15 cellular contexts compared by ENCODE assay signal in genomic region chr3:96266395-96267187, GRCh38.
DNase-seq lines count a peak whose midpoint lies in the region; ATAC-seq and TF ChIP-seq lines count a peak whose summit lies in the region.
"Had no signal": no experiment of that assay in that cellular context is flagged by ENCODE, and none has a peak within 500 bp of the region (broad histone marks: within the 10 kb centered on the region; RNA-seq: fewer than 3 reads in every experiment).

No MANE protein-coding gene starts in this region.

- H3K9ac ChIP-seq in adipocyte (ENCODE audit: low read length) = peak overlapping the region; percentile 27

- H3K4me1 ChIP-seq in adipocyte (ENCODE audit: control insufficient read depth, insufficient read depth, low read length) (peaks cover 25% of the 10 kb centered on the region), foreskin keratinocyte (peaks cover 18% of the 10 kb centered on the region)
- H3K4me1 ChIP-seq: Caco-2 had no signal

- peak overlapping the region; percentile 25 for H3K4me3 ChIP-seq in adipocyte (ENCODE audit: low read length)

- H3K27me3 ChIP-seq in adipocyte (replicated peaks; ENCODE audit: control insufficient read depth, insufficient read depth, low read length) (no peaks in the 10 kb centered on the region), foreskin keratinocyte (no peaks in the 10 kb centered on the region)

- H3K36me3 ChIP-seq in adipocyte (ENCODE audit: control insufficient read depth, insufficient read depth, low read length, severe bottlenecking) = no peaks in the 10 kb centered on the region

- DNase-seq in HS-27A (ENCODE audit: low read depth) (peak; percentile 4), adipocyte (ENCODE audit: low read depth) (no peak), foreskin keratinocyte (peak; percentile 75 to 87), non-pigmented ciliary epithelial cell (ENCODE audit: low read depth) (peak; percentile 66), T-helper 2 cell (no peak), NCI-H1436 (lab: John Stamatoyannopoulos, UW) (no peak), NOMO-1 (lab: John Stamatoyannopoulos, UW; ENCODE audit: unreplicated experiment in 2 of 2) (no peak)
- DNase-seq: activated CD4-positive, alpha-beta T cell treated with anti-CD3 and anti-CD28 coated beads, Interleukin-2, amount 50 U/mL, for 1 hour; activated T-cell treated with anti-CD3 and anti-CD28 coated beads, Interleukin-2, amount 50 U/mL, for 1 hour; Caco-2; cerebellar nuclear complex; NCI-H187 treated with DMSO at 0.1 percent for 48 hours; NCI-H510A had no signal

- TF ChIP-seq CTCF in foreskin keratinocyte (conservative IDR thresholded peaks at IDR 0.05) = no peak

- H3K9me3 ChIP-seq in adipocyte (ENCODE audit: control insufficient read depth, low read length) = no peaks in the 10 kb centered on the region
- H3K9me3 ChIP-seq: Caco-2 had no signal

- H3K27ac ChIP-seq in foreskin keratinocyte = peak overlapping the region; percentile 47

- ATAC-seq in foreskin keratinocyte (peak; percentile 97), HG03571 (IDR thresholded peaks at IDR 0.05; ENCODE audit: unreplicated experiment) (no peak)
- ATAC-seq: SK-N-SH treated with all-trans-retinoic acid at 6 μM for 48 hours had no signal

Comparison
In these comparisons a context has a peak if more than half of its experiments do, and no peak if none do; other contexts are left out.
1. DNase-seq: peak in HS-27A (single experiment), foreskin keratinocyte (2 of 2) and non-pigmented ciliary epithelial cell (single experiment); none in adipocyte (single experiment), T-helper 2 cell (0 of 5), NCI-H1436 (single experiment) and NOMO-1 (0 of 2).